8 cellular contexts compared by ENCODE assay signal in genomic region chr4:108620101-108620932, GRCh38. TPM values are rescaled to one million over a fixed set of nuclear protein-coding genes. Genes with fewer than 3 reads are reported as not detected.
A peak's percentile ranks its signal among the peaks of the same experiment; 100 is the strongest.
DNase-seq lines count a peak whose midpoint lies in the region; ATAC-seq lines count a peak whose summit lies in the region.

RPL34 (plus strand) TSS chr4:108620576; CDS start chr4:108621960, 1,384 bp downstream.

- H3K4me3 Mint-ChIP-seq in dendritic cell treated with granulocyte-macrophage colony-stimulating factor and Interleukin-4, amounts not matched to agents 40 ng/mL and 50 ng/mL, for 4 days: peak within 1 kb of the TSS; percentile 91

- ATAC-seq in GM19372 (IDR thresholded peaks at IDR 0.05; ENCODE audit: low read depth, unreplicated experiment): peak; percentile 100
- peak; percentile 100 for ATAC-seq in HG03558 (IDR thresholded peaks at IDR 0.05; ENCODE audit: extremely low read depth, unreplicated experiment)
- ATAC-seq in left lobe of liver: peak; percentile 99

- peak; percentile 68 to 98 (median 93) for DNase-seq in C1 segment of cervical spinal cord (lab: John Stamatoyannopoulos, UW)
- DNase-seq in NCI-H748 treated with DMSO at 0.1 percent for 48 hours (lab: John Stamatoyannopoulos, UW): peak; percentile 82
- DNase-seq in activated CD4-positive, alpha-beta T cell treated with anti-CD3 and anti-CD28 coated beads, Interleukin-2, amount 50 U/mL, for 24 hours (ENCODE audit: low read depth in 1 of 2, low spot score in 1 of 2): peak; percentile 91 to 97
- peak; percentile 98 for DNase-seq in left lobe of liver (ENCODE audit: low spot score)
- peak; percentile 98 for DNase-seq in stimulated activated CD4-positive, alpha-beta T cell treated with anti-CD3 and anti-CD28 coated beads, Interleukin-2, amount 100 ng/mL, for 4 hours (ENCODE audit: low read depth)

- intact Hi-C loops in dendritic cell treated with granulocyte-macrophage colony-stimulating factor and Interleukin-4, amounts not matched to agents 40 ng/mL and 50 ng/mL, for 4 days (cut with micrococcal nuclease): loop anchor here (1.0 to 10.0 kb wide), 2 partner anchors 30 to 1194 kb away; partner anchors contain the start of genes GAR1 and OSTC

- peaks cover 46% of the 10 kb centered on the region for H3K36me3 Mint-ChIP-seq in dendritic cell treated with granulocyte-macrophage colony-stimulating factor and Interleukin-4, amounts not matched to agents 40 ng/mL and 50 ng/mL, for 4 days (ENCODE audit: low read depth)

- H3K4me1 Mint-ChIP-seq in dendritic cell treated with granulocyte-macrophage colony-stimulating factor and Interleukin-4, amounts not matched to agents 40 ng/mL and 50 ng/mL, for 4 days (ENCODE audit: low read depth): peaks cover 39% of the 10 kb centered on the region

- H3K9me3 Mint-ChIP-seq in dendritic cell treated with granulocyte-macrophage colony-stimulating factor and Interleukin-4, amounts not matched to agents 40 ng/mL and 50 ng/mL, for 4 days: peaks cover 8% of the 10 kb centered on the region

- peak within 1 kb of the TSS; percentile 95 for H3K27ac Mint-ChIP-seq in dendritic cell treated with granulocyte-macrophage colony-stimulating factor and Interleukin-4, amounts not matched to agents 40 ng/mL and 50 ng/mL, for 4 days

- H3K27me3 Mint-ChIP-seq in dendritic cell treated with granulocyte-macrophage colony-stimulating factor and Interleukin-4, amounts not matched to agents 40 ng/mL and 50 ng/mL, for 4 days: no peaks in the 10 kb centered on the region

RNA-seq across cellular contexts. Expression of gene RPL34, which starts in this region (rescaled TPM):
- 334 TPM for total RNA-seq in left lobe of liver

Comparison
In these comparisons a context has a peak if more than half of its experiments do, and no peak if none do; other contexts are left out.
1. Peak in every context shown above with its lines: DNase-seq and ATAC-seq.